1 cellular context compared by ENCODE assay signal in the genomic region with DNA sequence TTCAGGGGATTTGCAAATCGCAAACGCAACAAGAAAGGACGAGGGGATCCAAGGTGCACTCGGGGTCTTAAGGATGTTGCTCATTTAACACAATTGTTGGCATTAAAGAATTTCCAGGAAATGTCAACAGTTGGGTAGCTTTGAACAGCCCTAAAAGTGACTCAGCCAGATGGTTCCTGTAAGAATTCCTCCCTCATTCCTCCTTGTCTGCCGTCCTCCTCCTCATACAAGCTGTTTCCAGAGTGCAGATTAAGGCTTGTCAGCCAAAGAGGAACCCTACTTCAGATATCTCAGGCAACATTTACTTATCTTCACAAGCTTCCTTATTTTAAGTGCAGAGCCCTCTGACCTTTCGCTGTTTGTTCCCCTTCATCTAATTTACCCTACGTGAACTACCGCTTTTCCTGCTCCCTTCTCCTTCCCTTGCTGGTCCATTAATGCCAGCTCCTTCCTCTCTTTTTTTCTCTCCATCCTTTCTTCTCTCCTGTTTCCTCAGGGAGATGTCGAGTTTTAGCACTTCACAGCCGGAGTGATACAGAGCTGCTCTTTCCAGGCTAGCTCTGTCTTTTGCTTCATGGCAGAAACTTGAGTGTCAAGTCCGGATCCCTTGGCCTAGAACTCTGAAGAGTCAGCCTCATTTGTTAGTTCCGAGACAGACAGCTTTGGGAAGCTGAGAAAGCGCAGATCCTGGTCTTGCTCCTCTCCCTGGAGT.
TF ChIP-seq lines count a peak whose summit lies in the region.

No MANE protein-coding gene starts in this region.

TF ChIP-seq in K562, 482 proteins besides CTCF, POLR2A, EP300 and RAD21 (continued from another document):
- TF ChIP-seq, protein P1, sequence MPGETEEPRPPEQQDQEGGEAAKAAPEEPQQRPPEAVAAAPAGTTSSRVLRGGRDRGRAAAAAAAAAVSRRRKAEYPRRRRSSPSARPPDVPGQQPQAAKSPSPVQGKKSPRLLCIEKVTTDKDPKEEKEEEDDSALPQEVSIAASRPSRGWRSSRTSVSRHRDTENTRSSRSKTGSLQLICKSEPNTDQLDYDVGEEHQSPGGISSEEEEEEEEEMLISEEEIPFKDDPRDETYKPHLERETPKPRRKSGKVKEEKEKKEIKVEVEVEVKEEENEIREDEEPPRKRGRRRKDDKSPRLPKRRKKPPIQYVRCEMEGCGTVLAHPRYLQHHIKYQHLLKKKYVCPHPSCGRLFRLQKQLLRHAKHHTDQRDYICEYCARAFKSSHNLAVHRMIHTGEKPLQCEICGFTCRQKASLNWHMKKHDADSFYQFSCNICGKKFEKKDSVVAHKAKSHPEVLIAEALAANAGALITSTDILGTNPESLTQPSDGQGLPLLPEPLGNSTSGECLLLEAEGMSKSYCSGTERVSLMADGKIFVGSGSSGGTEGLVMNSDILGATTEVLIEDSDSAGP (CRISPR knock-in tag; IDR thresholded peaks at IDR 0.05) = no peak
- TF ChIP-seq ETS2 (tag; IDR thresholded peaks at IDR 0.05; ENCODE audit: borderline replicate concordance, poor library complexity, severe bottlenecking) (no peak), ADNP (tag; IDR thresholded peaks at IDR 0.05) (no peak), HSF4 (CRISPR knock-in tag; IDR thresholded peaks at IDR 0.05; ENCODE audit: borderline replicate concordance) (no peak), SMARCA5 (IDR thresholded peaks at IDR 0.05) (no peak), ESRRA (IDR thresholded peaks at IDR 0.05; ENCODE audit: borderline replicate concordance, low read depth) (peak; percentile 76; the same call in 1 of the 2 replicates), ZNF584 (CRISPR knock-in tag; IDR thresholded peaks at IDR 0.05; ENCODE audit: low read depth) (0 out of 2 replicates have a peak, but pooled peaks have one; percentile 33), CC2D1A (IDR thresholded peaks at IDR 0.05) (peak; percentile 86; the same call in 1 of the 2 replicates), FOXK2 (conservative IDR thresholded peaks at IDR 0.05 in 1 of 2, IDR thresholded peaks at IDR 0.05 in 1 of 2; ENCODE audit: low read depth in 2 of 2) (peak; percentile 39 to 67; a peak in 3 of 4 replicates), TEAD1 (CRISPR knock-in tag; IDR thresholded peaks at IDR 0.05) (peak; percentile 75 to 84; a peak in 3 of 4 replicates), ZKSCAN1 (IDR thresholded peaks at IDR 0.05; ENCODE audit: low read depth, low read length) (no peak), SMAD4 (CRISPR knock-in tag; conservative IDR thresholded peaks at IDR 0.05) (peak; percentile 94), ZNF76 (CRISPR knock-in tag; IDR thresholded peaks at IDR 0.05; ENCODE audit: borderline replicate concordance) (no peak), ZNF79 (CRISPR knock-in tag; IDR thresholded peaks at IDR 0.05; ENCODE audit: low read depth) (no peak), SMARCC2 (IDR thresholded peaks at IDR 0.05; ENCODE audit: low read depth) (peak; percentile 79; the same call in 1 of the 2 replicates), GABPB1 (CRISPR knock-in tag; IDR thresholded peaks at IDR 0.05) (peak; percentile 46), TCF3 (CRISPR knock-in tag; IDR thresholded peaks at IDR 0.05) (peak; percentile 91), SRSF9 (IDR thresholded peaks at IDR 0.05; ENCODE audit: borderline replicate concordance, low read depth, low read length) (no peak), TCFL5 (CRISPR knock-in tag; conservative IDR thresholded peaks at IDR 0.05) (peak; percentile 9; the same call in 1 of the 2 replicates), MAFK (IDR thresholded peaks at IDR 0.05; ENCODE audit: low read length) (peak; percentile 46; the same call in 1 of the 2 replicates), ELF4 (CRISPR knock-in tag; IDR thresholded peaks at IDR 0.05) (peak; percentile 59; the same call in 1 of the 2 replicates), ETV6 (IDR thresholded peaks at IDR 0.05; ENCODE audit: borderline replicate concordance in 1 of 2, low read depth in 2 of 2, low read length in 1 of 2) (peak in 1 of 2 experiments; percentile 92; a peak in 3 of 4 replicates), ETV6 (CRISPR knock-in tag; IDR thresholded peaks at IDR 0.05; ENCODE audit: borderline replicate concordance) (no peak), E2F3 (CRISPR knock-in tag; IDR thresholded peaks at IDR 0.05) (no peak), ZNF274 (IDR thresholded peaks at IDR 0.05; ENCODE audit: borderline replicate concordance, low read depth, low read length) (peak; percentile 52; the same call in 1 of the 2 replicates), SOX6 (IDR thresholded peaks at IDR 0.05) (peak; percentile 92), DACH1 (IDR thresholded peaks at IDR 0.05; ENCODE audit: partially characterized antibody) (no peak)
- TF ChIP-seq, protein P2, sequence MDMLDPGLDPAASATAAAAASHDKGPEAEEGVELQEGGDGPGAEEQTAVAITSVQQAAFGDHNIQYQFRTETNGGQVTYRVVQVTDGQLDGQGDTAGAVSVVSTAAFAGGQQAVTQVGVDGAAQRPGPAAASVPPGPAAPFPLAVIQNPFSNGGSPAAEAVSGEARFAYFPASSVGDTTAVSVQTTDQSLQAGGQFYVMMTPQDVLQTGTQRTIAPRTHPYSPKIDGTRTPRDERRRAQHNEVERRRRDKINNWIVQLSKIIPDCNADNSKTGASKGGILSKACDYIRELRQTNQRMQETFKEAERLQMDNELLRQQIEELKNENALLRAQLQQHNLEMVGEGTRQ (CRISPR knock-in tag; IDR thresholded peaks at IDR 0.05) = no peak
- TF ChIP-seq, protein P3, sequence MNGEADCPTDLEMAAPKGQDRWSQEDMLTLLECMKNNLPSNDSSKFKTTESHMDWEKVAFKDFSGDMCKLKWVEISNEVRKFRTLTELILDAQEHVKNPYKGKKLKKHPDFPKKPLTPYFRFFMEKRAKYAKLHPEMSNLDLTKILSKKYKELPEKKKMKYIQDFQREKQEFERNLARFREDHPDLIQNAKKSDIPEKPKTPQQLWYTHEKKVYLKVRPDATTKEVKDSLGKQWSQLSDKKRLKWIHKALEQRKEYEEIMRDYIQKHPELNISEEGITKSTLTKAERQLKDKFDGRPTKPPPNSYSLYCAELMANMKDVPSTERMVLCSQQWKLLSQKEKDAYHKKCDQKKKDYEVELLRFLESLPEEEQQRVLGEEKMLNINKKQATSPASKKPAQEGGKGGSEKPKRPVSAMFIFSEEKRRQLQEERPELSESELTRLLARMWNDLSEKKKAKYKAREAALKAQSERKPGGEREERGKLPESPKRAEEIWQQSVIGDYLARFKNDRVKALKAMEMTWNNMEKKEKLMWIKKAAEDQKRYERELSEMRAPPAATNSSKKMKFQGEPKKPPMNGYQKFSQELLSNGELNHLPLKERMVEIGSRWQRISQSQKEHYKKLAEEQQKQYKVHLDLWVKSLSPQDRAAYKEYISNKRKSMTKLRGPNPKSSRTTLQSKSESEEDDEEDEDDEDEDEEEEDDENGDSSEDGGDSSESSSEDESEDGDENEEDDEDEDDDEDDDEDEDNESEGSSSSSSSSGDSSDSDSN (IDR thresholded peaks at IDR 0.05; ENCODE audit: borderline replicate concordance in 1 of 2, low read depth in 2 of 2, low read length in 2 of 2) = 0 out of 4 replicates have a peak, but pooled peaks of 1 of the 2 experiments have one; percentile 36
- TF ChIP-seq, protein P4, sequence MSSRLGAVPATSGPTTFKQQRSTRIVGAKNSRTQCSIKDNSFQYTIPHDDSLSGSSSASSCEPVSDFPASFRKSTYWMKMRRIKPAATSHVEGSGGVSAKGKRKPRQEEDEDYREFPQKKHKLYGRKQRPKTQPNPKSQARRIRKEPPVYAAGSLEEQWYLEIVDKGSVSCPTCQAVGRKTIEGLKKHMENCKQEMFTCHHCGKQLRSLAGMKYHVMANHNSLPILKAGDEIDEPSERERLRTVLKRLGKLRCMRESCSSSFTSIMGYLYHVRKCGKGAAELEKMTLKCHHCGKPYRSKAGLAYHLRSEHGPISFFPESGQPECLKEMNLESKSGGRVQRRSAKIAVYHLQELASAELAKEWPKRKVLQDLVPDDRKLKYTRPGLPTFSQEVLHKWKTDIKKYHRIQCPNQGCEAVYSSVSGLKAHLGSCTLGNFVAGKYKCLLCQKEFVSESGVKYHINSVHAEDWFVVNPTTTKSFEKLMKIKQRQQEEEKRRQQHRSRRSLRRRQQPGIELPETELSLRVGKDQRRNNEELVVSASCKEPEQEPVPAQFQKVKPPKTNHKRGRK (tag; IDR thresholded peaks at IDR 0.05) = no peak; the same call in 1 of the 2 replicates
- TF ChIP-seq, protein P5, sequence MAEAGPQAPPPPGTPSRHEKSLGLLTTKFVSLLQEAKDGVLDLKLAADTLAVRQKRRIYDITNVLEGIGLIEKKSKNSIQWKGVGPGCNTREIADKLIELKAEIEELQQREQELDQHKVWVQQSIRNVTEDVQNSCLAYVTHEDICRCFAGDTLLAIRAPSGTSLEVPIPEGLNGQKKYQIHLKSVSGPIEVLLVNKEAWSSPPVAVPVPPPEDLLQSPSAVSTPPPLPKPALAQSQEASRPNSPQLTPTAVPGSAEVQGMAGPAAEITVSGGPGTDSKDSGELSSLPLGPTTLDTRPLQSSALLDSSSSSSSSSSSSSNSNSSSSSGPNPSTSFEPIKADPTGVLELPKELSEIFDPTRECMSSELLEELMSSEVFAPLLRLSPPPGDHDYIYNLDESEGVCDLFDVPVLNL (CRISPR knock-in tag; IDR thresholded peaks at IDR 0.05; ENCODE audit: low read depth) = no peak
- TF ChIP-seq, protein P6, sequence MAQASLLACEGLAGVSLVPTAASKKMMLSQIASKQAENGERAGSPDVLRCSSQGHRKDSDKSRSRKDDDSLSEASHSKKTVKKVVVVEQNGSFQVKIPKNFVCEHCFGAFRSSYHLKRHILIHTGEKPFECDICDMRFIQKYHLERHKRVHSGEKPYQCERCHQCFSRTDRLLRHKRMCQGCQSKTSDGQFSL (CRISPR knock-in tag; IDR thresholded peaks at IDR 0.05) = no peak
- TF ChIP-seq, protein P6 (tag; IDR thresholded peaks at IDR 0.05) = no peak
TF ChIP-seq in K562: peak in this region for 130.
